Comparison of ENCODE assay signal across 1 cellular context in the genomic region with DNA sequence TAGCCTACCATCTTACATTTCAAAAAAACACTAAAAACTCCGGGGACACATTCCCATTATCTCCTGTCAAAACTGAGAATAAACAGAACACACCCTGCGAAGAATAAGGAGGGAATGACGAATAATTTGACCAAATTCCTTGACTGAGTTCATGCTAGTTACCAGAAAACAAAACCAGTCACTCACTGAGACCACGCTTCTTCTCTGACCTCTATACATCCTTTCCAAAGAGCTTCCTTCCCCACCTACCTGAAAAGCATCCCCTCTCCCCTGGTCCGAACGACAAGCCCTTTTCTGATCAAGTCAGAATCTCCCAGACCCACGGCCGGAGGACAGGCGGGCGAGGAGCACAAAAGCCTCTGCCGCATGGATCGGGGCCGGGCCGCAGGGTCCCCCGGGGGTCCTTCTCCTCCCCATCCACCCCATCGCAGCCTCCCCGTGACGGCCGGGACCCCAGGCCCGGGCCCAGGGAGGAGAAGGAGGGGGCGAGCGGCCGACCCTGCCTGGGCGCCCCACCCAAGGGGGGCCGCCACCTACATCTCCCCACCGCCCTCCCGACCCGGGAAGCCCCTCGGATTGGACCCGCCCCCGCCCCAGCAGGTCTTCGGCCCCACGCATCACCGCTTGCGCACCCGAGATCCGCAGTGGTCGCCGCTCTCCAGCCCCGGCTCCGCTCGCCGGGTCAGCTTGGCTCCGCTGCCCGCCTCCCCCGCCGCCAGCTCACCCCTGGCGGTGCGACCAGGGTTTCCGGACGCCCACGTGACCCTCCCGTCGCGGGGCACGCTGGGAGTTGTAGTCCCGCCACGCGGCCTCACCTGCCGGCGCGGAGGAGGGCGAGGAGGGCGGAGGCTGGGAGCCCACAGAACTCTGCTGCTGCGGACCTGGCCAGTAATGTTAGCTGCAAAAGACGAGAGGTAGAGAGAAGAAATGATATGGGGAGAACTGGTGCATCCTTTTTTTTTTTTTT.
TF ChIP-seq lines count a peak whose summit lies in the region.

A gene with protein sequence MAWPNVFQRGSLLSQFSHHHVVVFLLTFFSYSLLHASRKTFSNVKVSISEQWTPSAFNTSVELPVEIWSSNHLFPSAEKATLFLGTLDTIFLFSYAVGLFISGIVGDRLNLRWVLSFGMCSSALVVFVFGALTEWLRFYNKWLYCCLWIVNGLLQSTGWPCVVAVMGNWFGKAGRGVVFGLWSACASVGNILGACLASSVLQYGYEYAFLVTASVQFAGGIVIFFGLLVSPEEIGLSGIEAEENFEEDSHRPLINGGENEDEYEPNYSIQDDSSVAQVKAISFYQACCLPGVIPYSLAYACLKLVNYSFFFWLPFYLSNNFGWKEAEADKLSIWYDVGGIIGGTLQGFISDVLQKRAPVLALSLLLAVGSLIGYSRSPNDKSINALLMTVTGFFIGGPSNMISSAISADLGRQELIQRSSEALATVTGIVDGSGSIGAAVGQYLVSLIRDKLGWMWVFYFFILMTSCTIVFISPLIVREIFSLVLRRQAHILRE (minus strand): TSS at position 747 of the 967 bp plus-strand sequence. CDS start 16,004 bp downstream, outside the sequence.

TF ChIP-seq in HEK293, 187 proteins besides CTCF, POLR2A, EP300 and RAD21 (continued from another document and continues in another):
- TF ChIP-seq, protein P1, sequence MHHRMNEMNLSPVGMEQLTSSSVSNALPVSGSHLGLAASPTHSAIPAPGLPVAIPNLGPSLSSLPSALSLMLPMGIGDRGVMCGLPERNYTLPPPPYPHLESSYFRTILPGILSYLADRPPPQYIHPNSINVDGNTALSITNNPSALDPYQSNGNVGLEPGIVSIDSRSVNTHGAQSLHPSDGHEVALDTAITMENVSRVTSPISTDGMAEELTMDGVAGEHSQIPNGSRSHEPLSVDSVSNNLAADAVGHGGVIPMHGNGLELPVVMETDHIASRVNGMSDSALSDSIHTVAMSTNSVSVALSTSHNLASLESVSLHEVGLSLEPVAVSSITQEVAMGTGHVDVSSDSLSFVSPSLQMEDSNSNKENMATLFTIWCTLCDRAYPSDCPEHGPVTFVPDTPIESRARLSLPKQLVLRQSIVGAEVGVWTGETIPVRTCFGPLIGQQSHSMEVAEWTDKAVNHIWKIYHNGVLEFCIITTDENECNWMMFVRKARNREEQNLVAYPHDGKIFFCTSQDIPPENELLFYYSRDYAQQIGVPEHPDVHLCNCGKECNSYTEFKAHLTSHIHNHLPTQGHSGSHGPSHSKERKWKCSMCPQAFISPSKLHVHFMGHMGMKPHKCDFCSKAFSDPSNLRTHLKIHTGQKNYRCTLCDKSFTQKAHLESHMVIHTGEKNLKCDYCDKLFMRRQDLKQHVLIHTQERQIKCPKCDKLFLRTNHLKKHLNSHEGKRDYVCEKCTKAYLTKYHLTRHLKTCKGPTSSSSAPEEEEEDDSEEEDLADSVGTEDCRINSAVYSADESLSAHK (tag by site-specific recombination; IDR thresholded peaks at IDR 0.05): peak; percentile 25; the same call in 1 of the 2 replicates
- TF ChIP-seq, protein P2, sequence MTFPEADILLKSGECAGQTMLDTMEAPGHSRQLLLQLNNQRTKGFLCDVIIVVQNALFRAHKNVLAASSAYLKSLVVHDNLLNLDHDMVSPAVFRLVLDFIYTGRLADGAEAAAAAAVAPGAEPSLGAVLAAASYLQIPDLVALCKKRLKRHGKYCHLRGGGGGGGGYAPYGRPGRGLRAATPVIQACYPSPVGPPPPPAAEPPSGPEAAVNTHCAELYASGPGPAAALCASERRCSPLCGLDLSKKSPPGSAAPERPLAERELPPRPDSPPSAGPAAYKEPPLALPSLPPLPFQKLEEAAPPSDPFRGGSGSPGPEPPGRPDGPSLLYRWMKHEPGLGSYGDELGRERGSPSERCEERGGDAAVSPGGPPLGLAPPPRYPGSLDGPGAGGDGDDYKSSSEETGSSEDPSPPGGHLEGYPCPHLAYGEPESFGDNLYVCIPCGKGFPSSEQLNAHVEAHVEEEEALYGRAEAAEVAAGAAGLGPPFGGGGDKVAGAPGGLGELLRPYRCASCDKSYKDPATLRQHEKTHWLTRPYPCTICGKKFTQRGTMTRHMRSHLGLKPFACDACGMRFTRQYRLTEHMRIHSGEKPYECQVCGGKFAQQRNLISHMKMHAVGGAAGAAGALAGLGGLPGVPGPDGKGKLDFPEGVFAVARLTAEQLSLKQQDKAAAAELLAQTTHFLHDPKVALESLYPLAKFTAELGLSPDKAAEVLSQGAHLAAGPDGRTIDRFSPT (tag by site-specific recombination; IDR thresholded peaks at IDR 0.05): peak; percentile 90
- TF ChIP-seq KLF16 (tag by site-specific recombination; IDR thresholded peaks at IDR 0.05): 0 out of 2 replicates have a peak, but pooled peaks have one; percentile 28
- no peak for TF ChIP-seq ZSCAN16 (tag by site-specific recombination; IDR thresholded peaks at IDR 0.05)
- no peak for TF ChIP-seq ZNF223 (tag by site-specific recombination; IDR thresholded peaks at IDR 0.05)
- no peak for TF ChIP-seq ZNF16 (tag by site-specific recombination; IDR thresholded peaks at IDR 0.05; ENCODE audit: low read depth)
- TF ChIP-seq RBAK (tag by site-specific recombination; IDR thresholded peaks at IDR 0.05): no peak
- no peak for TF ChIP-seq MYNN (tag by site-specific recombination; IDR thresholded peaks at IDR 0.05; ENCODE audit: borderline replicate concordance)
- TF ChIP-seq, protein P3, sequence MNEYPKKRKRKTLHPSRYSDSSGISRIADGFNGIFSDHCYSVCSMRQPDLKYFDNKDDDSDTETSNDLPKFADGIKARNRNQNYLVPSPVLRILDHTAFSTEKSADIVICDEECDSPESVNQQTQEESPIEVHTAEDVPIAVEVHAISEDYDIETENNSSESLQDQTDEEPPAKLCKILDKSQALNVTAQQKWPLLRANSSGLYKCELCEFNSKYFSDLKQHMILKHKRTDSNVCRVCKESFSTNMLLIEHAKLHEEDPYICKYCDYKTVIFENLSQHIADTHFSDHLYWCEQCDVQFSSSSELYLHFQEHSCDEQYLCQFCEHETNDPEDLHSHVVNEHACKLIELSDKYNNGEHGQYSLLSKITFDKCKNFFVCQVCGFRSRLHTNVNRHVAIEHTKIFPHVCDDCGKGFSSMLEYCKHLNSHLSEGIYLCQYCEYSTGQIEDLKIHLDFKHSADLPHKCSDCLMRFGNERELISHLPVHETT (tag by site-specific recombination; IDR thresholded peaks at IDR 0.05): no peak
- TF ChIP-seq ZNF624 (tag by site-specific recombination; IDR thresholded peaks at IDR 0.05): no peak
- TF ChIP-seq, protein P4, sequence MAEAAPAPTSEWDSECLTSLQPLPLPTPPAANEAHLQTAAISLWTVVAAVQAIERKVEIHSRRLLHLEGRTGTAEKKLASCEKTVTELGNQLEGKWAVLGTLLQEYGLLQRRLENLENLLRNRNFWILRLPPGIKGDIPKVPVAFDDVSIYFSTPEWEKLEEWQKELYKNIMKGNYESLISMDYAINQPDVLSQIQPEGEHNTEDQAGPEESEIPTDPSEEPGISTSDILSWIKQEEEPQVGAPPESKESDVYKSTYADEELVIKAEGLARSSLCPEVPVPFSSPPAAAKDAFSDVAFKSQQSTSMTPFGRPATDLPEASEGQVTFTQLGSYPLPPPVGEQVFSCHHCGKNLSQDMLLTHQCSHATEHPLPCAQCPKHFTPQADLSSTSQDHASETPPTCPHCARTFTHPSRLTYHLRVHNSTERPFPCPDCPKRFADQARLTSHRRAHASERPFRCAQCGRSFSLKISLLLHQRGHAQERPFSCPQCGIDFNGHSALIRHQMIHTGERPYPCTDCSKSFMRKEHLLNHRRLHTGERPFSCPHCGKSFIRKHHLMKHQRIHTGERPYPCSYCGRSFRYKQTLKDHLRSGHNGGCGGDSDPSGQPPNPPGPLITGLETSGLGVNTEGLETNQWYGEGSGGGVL (tag by site-specific recombination; IDR thresholded peaks at IDR 0.05): peak; percentile 28; the same call in 1 of the 2 replicates
- no peak for TF ChIP-seq ZNF2 (tag by site-specific recombination; IDR thresholded peaks at IDR 0.05)
- TF ChIP-seq YY2 (tag by site-specific recombination; IDR thresholded peaks at IDR 0.05): peak; percentile 63; the same call in 1 of the 2 replicates
- peak; percentile 10; the same call in 1 of the 2 replicates for TF ChIP-seq ZNF629 (tag by site-specific recombination; IDR thresholded peaks at IDR 0.05)
- TF ChIP-seq, protein P5, sequence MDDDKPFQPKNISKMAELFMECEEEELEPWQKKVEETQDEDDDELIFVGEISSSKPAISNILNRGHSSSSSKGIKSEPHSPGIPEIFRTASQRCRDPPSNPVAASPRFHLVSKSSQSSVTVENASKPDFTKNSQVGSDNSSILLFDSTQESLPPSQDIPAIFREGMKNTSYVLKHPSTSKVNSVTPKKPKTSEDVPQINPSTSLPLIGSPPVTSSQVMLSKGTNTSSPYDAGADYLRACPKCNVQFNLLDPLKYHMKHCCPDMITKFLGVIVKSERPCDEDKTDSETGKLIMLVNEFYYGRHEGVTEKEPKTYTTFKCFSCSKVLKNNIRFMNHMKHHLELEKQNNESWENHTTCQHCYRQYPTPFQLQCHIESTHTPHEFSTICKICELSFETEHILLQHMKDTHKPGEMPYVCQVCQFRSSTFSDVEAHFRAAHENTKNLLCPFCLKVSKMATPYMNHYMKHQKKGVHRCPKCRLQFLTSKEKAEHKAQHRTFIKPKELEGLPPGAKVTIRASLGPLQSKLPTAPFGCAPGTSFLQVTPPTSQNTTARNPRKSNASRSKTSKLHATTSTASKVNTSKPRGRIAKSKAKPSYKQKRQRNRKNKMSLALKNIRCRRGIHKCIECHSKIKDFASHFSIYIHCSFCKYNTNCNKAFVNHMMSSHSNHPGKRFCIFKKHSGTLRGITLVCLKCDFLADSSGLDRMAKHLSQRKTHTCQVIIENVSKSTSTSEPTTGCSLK (tag by site-specific recombination; IDR thresholded peaks at IDR 0.05): no peak
- no peak for TF ChIP-seq ZNF561 (tag by site-specific recombination; IDR thresholded peaks at IDR 0.05; ENCODE audit: borderline replicate concordance)
- no peak for TF ChIP-seq ZNF549 (tag by site-specific recombination; IDR thresholded peaks at IDR 0.05)
- no peak for TF ChIP-seq ZNF660 (tag by site-specific recombination; IDR thresholded peaks at IDR 0.05)
- TF ChIP-seq ZNF221 (tag by site-specific recombination; IDR thresholded peaks at IDR 0.05; ENCODE audit: borderline replicate concordance): no peak
- TF ChIP-seq, protein P6, sequence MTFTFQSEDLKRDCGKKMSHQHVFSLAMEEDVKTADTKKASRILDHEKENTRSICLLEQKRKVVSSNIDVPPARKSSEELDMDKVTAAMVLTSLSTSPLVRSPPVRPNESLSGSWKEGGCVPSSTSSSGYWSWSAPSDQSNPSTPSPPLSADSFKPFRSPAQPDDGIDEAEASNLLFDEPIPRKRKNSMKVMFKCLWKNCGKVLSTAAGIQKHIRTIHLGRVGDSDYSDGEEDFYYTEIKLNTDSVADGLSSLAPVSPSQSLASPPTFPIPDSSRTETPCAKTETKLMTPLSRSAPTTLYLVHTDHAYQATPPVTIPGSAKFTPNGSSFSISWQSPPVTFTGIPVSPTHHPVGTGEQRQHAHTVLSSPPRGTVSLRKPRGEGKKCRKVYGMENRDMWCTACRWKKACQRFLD (tag by site-specific recombination; IDR thresholded peaks at IDR 0.05): no peak
- no peak for TF ChIP-seq ZNF48 (tag by site-specific recombination; IDR thresholded peaks at IDR 0.05)
- no peak for TF ChIP-seq ZNF610 (tag by site-specific recombination; IDR thresholded peaks at IDR 0.05; ENCODE audit: borderline replicate concordance)
- TF ChIP-seq SP3 (tag by site-specific recombination; IDR thresholded peaks at IDR 0.05): peak; percentile 77
- TF ChIP-seq ZNF585B (tag by site-specific recombination; IDR thresholded peaks at IDR 0.05): no peak
- TF ChIP-seq TRIM28 (IDR thresholded peaks at IDR 0.05; ENCODE audit: borderline replicate concordance, low read length): no peak
- TF ChIP-seq, protein P7, sequence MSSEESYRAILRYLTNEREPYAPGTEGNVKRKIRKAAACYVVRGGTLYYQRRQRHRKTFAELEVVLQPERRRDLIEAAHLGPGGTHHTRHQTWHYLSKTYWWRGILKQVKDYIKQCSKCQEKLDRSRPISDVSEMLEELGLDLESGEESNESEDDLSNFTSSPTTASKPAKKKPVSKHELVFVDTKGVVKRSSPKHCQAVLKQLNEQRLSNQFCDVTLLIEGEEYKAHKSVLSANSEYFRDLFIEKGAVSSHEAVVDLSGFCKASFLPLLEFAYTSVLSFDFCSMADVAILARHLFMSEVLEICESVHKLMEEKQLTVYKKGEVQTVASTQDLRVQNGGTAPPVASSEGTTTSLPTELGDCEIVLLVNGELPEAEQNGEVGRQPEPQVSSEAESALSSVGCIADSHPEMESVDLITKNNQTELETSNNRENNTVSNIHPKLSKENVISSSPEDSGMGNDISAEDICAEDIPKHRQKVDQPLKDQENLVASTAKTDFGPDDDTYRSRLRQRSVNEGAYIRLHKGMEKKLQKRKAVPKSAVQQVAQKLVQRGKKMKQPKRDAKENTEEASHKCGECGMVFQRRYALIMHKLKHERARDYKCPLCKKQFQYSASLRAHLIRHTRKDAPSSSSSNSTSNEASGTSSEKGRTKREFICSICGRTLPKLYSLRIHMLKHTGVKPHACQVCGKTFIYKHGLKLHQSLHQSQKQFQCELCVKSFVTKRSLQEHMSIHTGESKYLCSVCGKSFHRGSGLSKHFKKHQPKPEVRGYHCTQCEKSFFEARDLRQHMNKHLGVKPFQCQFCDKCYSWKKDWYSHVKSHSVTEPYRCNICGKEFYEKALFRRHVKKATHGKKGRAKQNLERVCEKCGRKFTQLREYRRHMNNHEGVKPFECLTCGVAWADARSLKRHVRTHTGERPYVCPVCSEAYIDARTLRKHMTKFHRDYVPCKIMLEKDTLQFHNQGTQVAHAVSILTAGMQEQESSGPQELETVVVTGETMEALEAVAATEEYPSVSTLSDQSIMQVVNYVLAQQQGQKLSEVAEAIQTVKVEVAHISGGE (tag by site-specific recombination; conservative IDR thresholded peaks at IDR 0.05; ENCODE audit: low read depth): peak; percentile 29; the same call in 1 of the 2 replicates
- TF ChIP-seq, protein P8, sequence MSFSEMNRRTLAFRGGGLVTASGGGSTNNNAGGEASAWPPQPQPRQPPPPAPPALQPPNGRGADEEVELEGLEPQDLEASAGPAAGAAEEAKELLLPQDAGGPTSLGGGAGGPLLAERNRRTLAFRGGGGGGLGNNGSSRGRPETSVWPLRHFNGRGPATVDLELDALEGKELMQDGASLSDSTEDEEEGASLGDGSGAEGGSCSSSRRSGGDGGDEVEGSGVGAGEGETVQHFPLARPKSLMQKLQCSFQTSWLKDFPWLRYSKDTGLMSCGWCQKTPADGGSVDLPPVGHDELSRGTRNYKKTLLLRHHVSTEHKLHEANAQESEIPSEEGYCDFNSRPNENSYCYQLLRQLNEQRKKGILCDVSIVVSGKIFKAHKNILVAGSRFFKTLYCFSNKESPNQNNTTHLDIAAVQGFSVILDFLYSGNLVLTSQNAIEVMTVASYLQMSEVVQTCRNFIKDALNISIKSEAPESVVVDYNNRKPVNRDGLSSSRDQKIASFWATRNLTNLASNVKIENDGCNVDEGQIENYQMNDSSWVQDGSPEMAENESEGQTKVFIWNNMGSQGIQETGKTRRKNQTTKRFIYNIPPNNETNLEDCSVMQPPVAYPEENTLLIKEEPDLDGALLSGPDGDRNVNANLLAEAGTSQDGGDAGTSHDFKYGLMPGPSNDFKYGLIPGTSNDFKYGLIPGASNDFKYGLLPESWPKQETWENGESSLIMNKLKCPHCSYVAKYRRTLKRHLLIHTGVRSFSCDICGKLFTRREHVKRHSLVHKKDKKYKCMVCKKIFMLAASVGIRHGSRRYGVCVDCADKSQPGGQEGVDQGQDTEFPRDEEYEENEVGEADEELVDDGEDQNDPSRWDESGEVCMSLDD (tag by site-specific recombination; IDR thresholded peaks at IDR 0.05): 0 out of 2 replicates have a peak, but pooled peaks have one; percentile 30
- no peak for TF ChIP-seq ZNF239 (tag by site-specific recombination; IDR thresholded peaks at IDR 0.05)
- TF ChIP-seq REPIN1 (tag by site-specific recombination; IDR thresholded peaks at IDR 0.05; ENCODE audit: low read depth): no peak
